In genomic region chr4:111943796-111944203, GRCh38 we compare ENCODE assay signal across 8 cellular contexts.
A peak's percentile ranks its signal among the peaks of the same experiment; 100 is the strongest.
DNase-seq lines count a peak whose midpoint lies in the region; ATAC-seq, FAIRE-seq and TF ChIP-seq lines count a peak whose summit lies in the region.

No MANE protein-coding gene starts in this region.

- H3K27ac ChIP-seq in endothelial cell of umbilical vein (ENCODE audit: insufficient read depth, low read depth, low read length) (no peak overlapping the region), ascending aorta (no peak overlapping the region)

- H3K9ac ChIP-seq in endothelial cell of umbilical vein (replicated peaks; ENCODE audit: extremely low read depth, insufficient read depth, low read length), result no peak overlapping the region

- POLR2A ChIA-PET in endothelial cell of umbilical vein (lab: Charles Lee), result interaction anchor here (1.1 kb wide), 1 partner anchor 15 kb away, joined by 4 read pairs; no protein-coding TSS in a partner anchor

- no TSS peak for BruUV-seq in endothelial cell of umbilical vein (replicated peaks; lab: Mats Ljungman, UMichigan)

- TF ChIP-seq CTCF in endothelial cell of umbilical vein (IDR thresholded peaks at IDR 0.05; ENCODE audit: extremely low read depth in 1 of 2, insufficient read depth in 1 of 2, low read depth in 1 of 2, low read length in 2 of 2) (peak in 1 of 2 donors; percentile 41), retinal pigment epithelial cell (conservative IDR thresholded peaks at IDR 0.05; ENCODE audit: low read depth, low read length) (peak; percentile 85), ascending aorta (IDR thresholded peaks at IDR 0.05) (peak in 1 of 3 experiments; percentile 8)

- no peak for TF ChIP-seq POLR2A in endothelial cell of umbilical vein (IDR thresholded peaks at IDR 0.05; ENCODE audit: low read depth, low read length)

- no peaks in the 10 kb centered on the region for H4K20me1 ChIP-seq in endothelial cell of umbilical vein (replicated peaks; ENCODE audit: control insufficient read depth, extremely low read depth, insufficient read depth, low read length)

- H3K79me2 ChIP-seq in endothelial cell of umbilical vein (ENCODE audit: control insufficient read depth, insufficient read depth, low read length), result no peaks in the 10 kb centered on the region

- no peak overlapping the region for H2AFZ ChIP-seq in endothelial cell of umbilical vein (ENCODE audit: low read depth, low read length)

- peak; percentile 48 for DNase-seq in EH (ENCODE audit: low read depth)
- peak; percentile 14 for DNase-seq in NCI-H748 treated with DMSO at 0.1 percent for 48 hours (lab: John Stamatoyannopoulos, UW)
- DNase-seq in endothelial cell of umbilical vein (ENCODE audit: low read depth, low spot score), result peak; percentile 30
- no peak for DNase-seq in retinal pigment epithelial cell (ENCODE audit: low read depth)
- no peak for DNase-seq in ascending aorta (ENCODE audit: low spot score in 2 of 2)
- DNase-seq in hippocampal formation (lab: John Stamatoyannopoulos, UW), result no peak

- ATAC-seq in GM19395 (IDR thresholded peaks at IDR 0.05; ENCODE audit: unreplicated experiment) (peak; percentile 94), HG03139 (IDR thresholded peaks at IDR 0.05; ENCODE audit: unreplicated experiment) (peak; percentile 95)

- no peaks in the 10 kb centered on the region for H3K9me1 ChIP-seq in endothelial cell of umbilical vein (replicated peaks; ENCODE audit: control insufficient read depth, extremely low read depth, insufficient read depth, low read length)

- H3K36me3 ChIP-seq in endothelial cell of umbilical vein (ENCODE audit: control insufficient read depth in 2 of 2, extremely low read depth in 1 of 2, insufficient read depth in 2 of 2, low read length in 2 of 2) (no peaks in the 10 kb centered on the region), ascending aorta (no peaks in the 10 kb centered on the region)

- peak; percentile 24 for FAIRE-seq in endothelial cell of umbilical vein (lab: Jason Lieb, UNC)

- H3K4me3 ChIP-seq in endothelial cell of umbilical vein (replicated peaks in 1 of 3; ENCODE audit: insufficient read depth in 1 of 3, low read depth in 1 of 3, low read length in 3 of 3) (no peak overlapping the region), retinal pigment epithelial cell (ENCODE audit: low read length) (no peak overlapping the region), ascending aorta (no peak overlapping the region)

- H3K4me1 ChIP-seq in endothelial cell of umbilical vein (ENCODE audit: control insufficient read depth, extremely low read depth, insufficient read depth, low read length) (no peaks in the 10 kb centered on the region), ascending aorta (no peaks in the 10 kb centered on the region)

- dilution Hi-C loops in endothelial cell of umbilical vein (cut with MboI; ENCODE audit: extremely low pct_ligation_motif_present, low sequenced_read_pairs), result no loop called here

- no peaks in the 10 kb centered on the region for H3K9me3 ChIP-seq in endothelial cell of umbilical vein (replicated peaks; ENCODE audit: control insufficient read depth, insufficient read depth, low read length)
- H3K9me3 ChIP-seq in ascending aorta, result no peaks in the 10 kb centered on the region

- intact Hi-C loops in endothelial cell of umbilical vein (cut with micrococcal nuclease), result loop anchor here (1.0 kb wide), 2 partner anchors 88 to 117 kb away; no protein-coding TSS in a partner anchor
- intact Hi-C loops in ascending aorta (cut with DNase I), result no loop called here

- CTCF ChIA-PET in endothelial cell of umbilical vein (lab: Charles Lee), result interaction anchor here (0.7 to 6.0 kb wide), 9 partner anchors 9 to 118 kb away, joined by 3 to 75 read pairs (median 6); no protein-coding TSS in a partner anchor

- H3K4me2 ChIP-seq in endothelial cell of umbilical vein (ENCODE audit: insufficient read depth, low read length), result no peak overlapping the region

- peaks cover 2 to 3% of the 10 kb centered on the region in 2 experiments for H3K27me3 ChIP-seq in endothelial cell of umbilical vein (ENCODE audit: control insufficient read depth in 2 of 2, insufficient read depth in 2 of 2, low read length in 2 of 2)
- H3K27me3 ChIP-seq in ascending aorta, result no peaks in the 10 kb centered on the region

TF ChIP-seq in endothelial cell of umbilical vein, 7 proteins besides CTCF, POLR2A, EP300 and RAD21:
- no peak for TF ChIP-seq MYC (IDR thresholded peaks at IDR 0.05; ENCODE audit: low read depth, low read length)
- TF ChIP-seq EZH2 (IDR thresholded peaks at IDR 0.05; ENCODE audit: borderline replicate concordance, low read depth, low read length, severe bottlenecking), result no peak
- no peak for TF ChIP-seq POLR2AphosphoS5 (IDR thresholded peaks at IDR 0.05; ENCODE audit: insufficient read depth, low read depth, low read length)
- no peak for TF ChIP-seq JUN (IDR thresholded peaks at IDR 0.05; ENCODE audit: borderline replicate concordance, insufficient read depth, insufficient read length, low read depth)
- TF ChIP-seq MAX (IDR thresholded peaks at IDR 0.05; ENCODE audit: insufficient read depth, insufficient read length), result no peak
- TF ChIP-seq GATA2 (IDR thresholded peaks at IDR 0.05; ENCODE audit: insufficient read depth, insufficient read length, low read depth, low read length), result no peak
- TF ChIP-seq FOS (IDR thresholded peaks at IDR 0.05; ENCODE audit: borderline replicate concordance, insufficient read depth, low read length), result no peak

Comparison
In these comparisons a context has a peak if more than half of its experiments do, and no peak if none do; other contexts are left out.
1. DNase-seq: peak in EH (single experiment), NCI-H748 treated with DMSO at 0.1 percent for 48 hours (single experiment) and endothelial cell of umbilical vein (single experiment); none in retinal pigment epithelial cell (single experiment), ascending aorta (0 of 2) and hippocampal formation (0 of 2).